ENCODE assay signal across 28 cellular contexts in genomic region chr11:2857918-2858317, GRCh38.
"Had no signal": no experiment of that assay in that cellular context is flagged by ENCODE, and none has a peak within 500 bp of the region (broad histone marks: within the 10 kb centered on the region; RNA-seq: fewer than 3 reads in every experiment).

No MANE protein-coding gene starts in this region.

- H3K36me3 ChIP-seq: left lung, lower lobe of right lung, neutrophil, right atrium auricular region, right lobe of liver, stomach, thyroid gland, transverse colon, upper lobe of left lung, vagina had no signal

- H3K27ac ChIP-seq: left lung, lower lobe of right lung, neutrophil, parathyroid adenoma, right atrium auricular region, right lobe of liver, skin epidermis, stomach, testis, thyroid gland, transverse colon, upper lobe of left lung, vagina had no signal

- H3K79me2 ChIP-seq: parathyroid adenoma had no signal

- ATAC-seq: left cardiac atrium; left lung; lower lobe of right lung; naive thymus-derived CD8-positive, alpha-beta T cell; right lobe of liver; stimulated activated naive B cell treated with anti-CD40 and anti-IgM and Interleukin-4, amounts not matched to agents 10 μg/mL and 1 μg/mL and 100 μg/mL, for 72 hours; stimulated activated naive CD8-positive, alpha-beta T cell treated with anti-CD3 and anti-CD28 coated beads, Interleukin-15, Interleukin-2, amounts not matched to agents 100 U/mL and 50 U/mL, for 24 hours had no signal

- H3K4me3 ChIP-seq: left lung, lower lobe of right lung, right atrium auricular region, right lobe of liver, skin epidermis, stomach, testis, thyroid gland, transverse colon, upper lobe of left lung, vagina had no signal

- H3K36me3 Mint-ChIP-seq: naive thymus-derived CD8-positive, alpha-beta T cell had no signal

- DNase-seq: hippocampal formation; kidney glomerular epithelial cell; left cardiac atrium; left lung; lower lobe of right lung; mammary epithelial cell; mesenchymal stem cell; naive thymus-derived CD8-positive, alpha-beta T cell; occipital lobe; right lobe of liver; stimulated activated CD4-positive, alpha-beta T cell treated with anti-CD3 and anti-CD28 coated beads, Interleukin-12 subunit alpha, Interleukin-12 subunit beta, amount 100 ng/mL, for 4 hours; stimulated activated CD4-positive, alpha-beta T cell treated with anti-CD3 and anti-CD28 coated beads, Interleukin-15, amount 100 ng/mL, for 24 hours; stimulated activated CD4-positive, alpha-beta T cell treated with anti-CD3 and anti-CD28 coated beads, Interleukin-2, amount 100 ng/mL, for 24 hours; stimulated activated CD4-positive, alpha-beta T cell treated with anti-CD3 and anti-CD28 coated beads, Interleukin-4, amount 100 ng/mL, for 1 hour; stimulated activated naive B cell treated with anti-CD40 and anti-IgM and Interleukin-4, amounts not matched to agents 10 μg/mL and 1 μg/mL and 100 μg/mL, for 72 hours; stimulated activated naive CD8-positive, alpha-beta T cell treated with anti-CD3 and anti-CD28 coated beads, Interleukin-15, Interleukin-2, amounts not matched to agents 100 U/mL and 50 U/mL, for 24 hours; stomach; testis; thyroid gland; transverse colon had no signal

- H2AFZ ChIP-seq: parathyroid adenoma had no signal

- H3K4me1 Mint-ChIP-seq: naive thymus-derived CD8-positive, alpha-beta T cell; nephron had no signal

- H3K27me3 ChIP-seq: right atrium auricular region, right lobe of liver, testis, thyroid gland, vagina had no signal

- H3K9me3 ChIP-seq: left lung, lower lobe of right lung, neutrophil, right atrium auricular region, right lobe of liver, stomach, testis, thyroid gland, transverse colon, upper lobe of left lung, vagina had no signal

- H3K27ac Mint-ChIP-seq: naive thymus-derived CD8-positive, alpha-beta T cell; nephron; stimulated activated naive B cell treated with anti-CD40 and anti-IgM and Interleukin-4, amounts not matched to agents 10 μg/mL and 1 μg/mL and 100 μg/mL, for 72 hours had no signal

- H3K4me1 ChIP-seq: parathyroid adenoma, right lobe of liver, testis, vagina had no signal

- H3K9ac ChIP-seq: parathyroid adenoma had no signal

- H3K4me3 Mint-ChIP-seq: naive thymus-derived CD8-positive, alpha-beta T cell; nephron; neural crest cell; stimulated activated naive B cell treated with anti-CD40 and anti-IgM and Interleukin-4, amounts not matched to agents 10 μg/mL and 1 μg/mL and 100 μg/mL, for 72 hours had no signal

- H3K9me3 Mint-ChIP-seq: naive thymus-derived CD8-positive, alpha-beta T cell; nephron; neural crest cell; stimulated activated naive B cell treated with anti-CD40 and anti-IgM and Interleukin-4, amounts not matched to agents 10 μg/mL and 1 μg/mL and 100 μg/mL, for 72 hours had no signal
